12 cellular contexts compared by ENCODE assay signal in the genomic region with DNA sequence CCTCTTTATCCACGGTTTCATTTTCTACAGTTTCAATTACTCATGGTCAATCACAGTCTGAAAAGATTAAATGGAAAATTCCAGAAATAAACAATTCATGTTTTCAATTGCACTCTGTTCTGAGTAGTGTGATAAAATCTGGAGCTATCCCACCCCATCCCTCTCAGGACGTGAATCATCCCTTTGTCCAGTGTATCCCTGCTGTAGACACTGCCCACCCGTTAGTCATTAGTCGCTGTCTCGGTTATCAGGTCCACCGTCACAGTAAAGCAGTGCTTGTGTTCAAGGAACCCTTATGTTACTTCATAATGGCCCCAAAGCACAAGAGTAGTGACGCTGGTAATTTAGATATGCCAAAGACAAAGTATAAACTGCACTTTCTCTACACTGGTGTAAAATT.
DNase-seq lines count a peak whose midpoint lies in the region; ATAC-seq and TF ChIP-seq lines count a peak whose summit lies in the region.
"Had no signal": no experiment of that assay in that cellular context is flagged by ENCODE, and none has a peak within 500 bp of the region (broad histone marks: within the 10 kb centered on the region; RNA-seq: fewer than 3 reads in every experiment).

No MANE protein-coding gene starts in this region.

- TF ChIP-seq CTCF in GM20000 (IDR thresholded peaks at IDR 0.05; ENCODE audit: extremely low read depth, missing control alignments), result no peak

- no peaks in the 10 kb centered on the region for H3K4me1 ChIP-seq in right cardiac atrium (ENCODE audit: control insufficient read depth, insufficient read depth, low read length)

- H3K9me3 ChIP-seq in right cardiac atrium (ENCODE audit: control insufficient read depth, low read length), result no peaks in the 10 kb centered on the region

- no peak overlapping the region for H3K4me3 ChIP-seq in right cardiac atrium (ENCODE audit: low read length)

- WGBS in right cardiac atrium, result 40% methylated on average over 7 of the region's 7 CpGs

- H3K27me3 ChIP-seq in right cardiac atrium (ENCODE audit: control insufficient read depth, insufficient read depth), result no peaks in the 10 kb centered on the region

- intact Hi-C loops in Right ventricle myocardium inferior (cut with DNase I), result no loop called here
- intact Hi-C loops in cardiac septum (cut with DNase I), result no loop called here
- intact Hi-C loops in right cardiac atrium (cut with DNase I), result no loop called here

- no peak overlapping the region for H3K27ac ChIP-seq in right cardiac atrium (ENCODE audit: low read length)

- DNase-seq in Right ventricle myocardium inferior (ENCODE audit: missing footprints) (no peak), cardiac septum (ENCODE audit: low spot score) (no peak), brain pericyte (ENCODE audit: low read depth, low spot score) (peak; percentile 8), right cardiac atrium (peak in 2 of 3 donors; percentile 52 to 62), HPDE6-E6E7 (ENCODE audit: extremely low spot score) (no peak), GM20000 (ENCODE audit: low spot score) (no peak), NCI-H2171 treated with DMSO at 0.1 percent for 48 hours (lab: John Stamatoyannopoulos, UW) (no peak)
- DNase-seq: 8988T, GF-D8, natural killer cell, T-cell had no signal

- peak; percentile 87 for ATAC-seq in Right ventricle myocardium inferior
- ATAC-seq in right cardiac atrium, result peak; percentile 71 to 93
- no peak for ATAC-seq in HG02981 (IDR thresholded peaks at IDR 0.05; ENCODE audit: unreplicated experiment)
- ATAC-seq: natural killer cell, T-cell had no signal

Comparison
In these comparisons a context has a peak if more than half of its experiments do, and no peak if none do; other contexts are left out.
1. DNase-seq: peak in brain pericyte (single experiment) and right cardiac atrium (2 of 3); none in Right ventricle myocardium inferior (single experiment), cardiac septum (single experiment), HPDE6-E6E7 (single experiment), GM20000 (single experiment) and NCI-H2171 treated with DMSO at 0.1 percent for 48 hours (single experiment).